Comparison of ENCODE assay signal across 15 cellular contexts in genomic region chr22:48346911-48347310, GRCh38.
DNase-seq lines count a peak whose midpoint lies in the region; ATAC-seq and TF ChIP-seq lines count a peak whose summit lies in the region.
"Had no signal": no experiment of that assay in that cellular context is flagged by ENCODE, and none has a peak within 500 bp of the region (broad histone marks: within the 10 kb centered on the region; RNA-seq: fewer than 3 reads in every experiment).

No MANE protein-coding gene starts in this region.

- intact Hi-C loops in Right ventricle myocardium superior (cut with DNase I) = no loop called here
- intact Hi-C loops in left ventricle myocardium inferior (cut with micrococcal nuclease) = no loop called here

- H3K4me1 ChIP-seq in left ventricle myocardium inferior = no peaks in the 10 kb centered on the region
- H3K4me1 ChIP-seq in neuronal stem cell (ENCODE audit: control insufficient read depth in 2 of 2, insufficient read depth in 1 of 2, low read depth in 1 of 2, low read length in 2 of 2) = peaks cover 0 to 8% of the 10 kb centered on the region in 2 donors
- H3K4me1 ChIP-seq: Caco-2 had no signal

- H2AFZ ChIP-seq in neuronal stem cell (ENCODE audit: low read length) = no peak overlapping the region
- H2AFZ ChIP-seq: GM23338 had no signal

- no peaks in the 10 kb centered on the region for H3K9me3 ChIP-seq in left ventricle myocardium inferior (replicated peaks)
- H3K9me3 ChIP-seq in neuronal stem cell (replicated peaks in 1 of 2; ENCODE audit: control insufficient read depth in 2 of 2, insufficient read depth in 1 of 2, low read depth in 1 of 2, low read length in 2 of 2) = no peaks in the 10 kb centered on the region
- H3K9me3 ChIP-seq: Caco-2 had no signal

- peak overlapping the region; percentile 42 for H3K14ac ChIP-seq in neuronal stem cell (ENCODE audit: low read length)

- no peaks in the 10 kb centered on the region for H3K79me1 ChIP-seq in neuronal stem cell (ENCODE audit: low read depth, low read length)

- DNase-seq in Right ventricle myocardium superior (peak; percentile 4), left ventricle myocardium inferior (no peak), chondrocyte (ENCODE audit: low spot score) (peak; percentile 48), neuronal stem cell (ENCODE audit: low spot score) (no peak), NCI-H1048 (lab: John Stamatoyannopoulos, UW) (no peak)
- DNase-seq: 8988T; Caco-2; CD4-positive, alpha-beta T cell; HCEC 1CT; IMR-90 had no signal

- H2AK5ac ChIP-seq in neuronal stem cell (ENCODE audit: low read depth, low read length) = no peak overlapping the region

- TF ChIP-seq CTCF in left ventricle myocardium inferior (IDR thresholded peaks at IDR 0.05; ENCODE audit: borderline replicate concordance) (no peak), chondrocyte (IDR thresholded peaks at IDR 0.05) (no peak)

- no peak overlapping the region for H3K27ac Mint-ChIP-seq in chondrocyte (ENCODE audit: unreplicated experiment)
- H3K27ac Mint-ChIP-seq: B cell; CD4-positive, alpha-beta T cell; GM23338 had no signal

- H3K27me3 Mint-ChIP-seq in chondrocyte (ENCODE audit: low read depth) = no peaks in the 10 kb centered on the region
- H3K27me3 Mint-ChIP-seq: CD4-positive, alpha-beta T cell had no signal

- H3K27ac ChIP-seq in left ventricle myocardium inferior (replicated peaks) (no peak overlapping the region), neuronal stem cell (replicated peaks; ENCODE audit: low read length) (no peak overlapping the region)
- H3K27ac ChIP-seq: C4-2B had no signal

- H3K36me3 ChIP-seq in left ventricle myocardium inferior = no peaks in the 10 kb centered on the region
- H3K36me3 ChIP-seq in neuronal stem cell (replicated peaks in 1 of 2; ENCODE audit: control insufficient read depth in 2 of 2, insufficient read depth in 2 of 2, low read length in 2 of 2) = no peaks in the 10 kb centered on the region

- no peak overlapping the region for H4K8ac ChIP-seq in neuronal stem cell (ENCODE audit: low read depth, low read length)

- H2BK120ac ChIP-seq in neuronal stem cell (ENCODE audit: low read depth, low read length) = no peak overlapping the region

- no peak overlapping the region for H3K18ac ChIP-seq in neuronal stem cell (ENCODE audit: low read length)

- H3K27me3 ChIP-seq in left ventricle myocardium inferior (ENCODE audit: low read depth) (peaks cover 97% of the 10 kb centered on the region), neuronal stem cell (ENCODE audit: control insufficient read depth in 3 of 3, insufficient read depth in 3 of 3, low read depth in 1 of 3, low read length in 3 of 3) (peaks cover 0 to 3% (median 3%) of the 10 kb centered on the region in 3 experiments)

- no peak overlapping the region for H2BK12ac ChIP-seq in neuronal stem cell (ENCODE audit: low read length)

- no peak overlapping the region for H3K23ac ChIP-seq in neuronal stem cell (ENCODE audit: low read depth, low read length, poor library complexity)

- no peak overlapping the region for H3K4me3 Mint-ChIP-seq in chondrocyte (ENCODE audit: unreplicated experiment)
- H3K4me3 Mint-ChIP-seq: B cell; CD4-positive, alpha-beta T cell; GM23338 had no signal

- H3K4ac ChIP-seq in neuronal stem cell (ENCODE audit: low read length) = no peak overlapping the region

- H3K36me3 Mint-ChIP-seq in chondrocyte (ENCODE audit: low read depth) = no peaks in the 10 kb centered on the region

- ATAC-seq in Right ventricle myocardium superior (ENCODE audit: poor library complexity) = no peak
- ATAC-seq in GM18870 (IDR thresholded peaks at IDR 0.05; ENCODE audit: unreplicated experiment) = no peak
- ATAC-seq in HG02870 (IDR thresholded peaks at IDR 0.05; ENCODE audit: unreplicated experiment) = no peak
- ATAC-seq: GM23338 had no signal

- H2BK5ac ChIP-seq in neuronal stem cell (ENCODE audit: low read length) = no peak overlapping the region

- H3K4me3 ChIP-seq in left ventricle myocardium inferior (no peak overlapping the region), neuronal stem cell (ENCODE audit: low read length in 2 of 2) (no peak overlapping the region)
- H3K4me3 ChIP-seq: GM23338 had no signal

- H4K91ac ChIP-seq in neuronal stem cell (ENCODE audit: low read depth, low read length, poor library complexity) = no peak overlapping the region

- H3K9me3 Mint-ChIP-seq in chondrocyte (ENCODE audit: low read depth) = no peaks in the 10 kb centered on the region
- H3K9me3 Mint-ChIP-seq: CD4-positive, alpha-beta T cell; GM23338 had no signal

- H3K9ac ChIP-seq in neuronal stem cell (ENCODE audit: low read depth, low read length, poor library complexity) = no peak overlapping the region

- no CpG with 5 or more reads among the region's 13 CpGs for WGBS in neuronal stem cell (ENCODE audit: extremely low coverage in 2 of 2, insufficient read length in 2 of 2, insufficient replicate concordance in 1 of 2), 2 donors

- H3K4me2 ChIP-seq in neuronal stem cell (ENCODE audit: insufficient read depth, low read length, poor library complexity, severe bottlenecking) = no peak overlapping the region
- H3K4me2 ChIP-seq: GM23338 had no signal

- no peak overlapping the region for H2BK15ac ChIP-seq in neuronal stem cell (ENCODE audit: low read length)

- H3K4me1 Mint-ChIP-seq in chondrocyte (ENCODE audit: low read depth) = peaks cover 5% of the 10 kb centered on the region
- H3K4me1 Mint-ChIP-seq: B cell had no signal

Comparison
In these comparisons a context has a peak if more than half of its experiments do, and no peak if none do; other contexts are left out.
1. DNase-seq: peak in Right ventricle myocardium superior (single experiment) and chondrocyte (single experiment); none in left ventricle myocardium inferior (single experiment), neuronal stem cell (single experiment) and NCI-H1048 (single experiment).